Comparison of ENCODE assay signal across 16 cellular contexts in the genomic region with DNA sequence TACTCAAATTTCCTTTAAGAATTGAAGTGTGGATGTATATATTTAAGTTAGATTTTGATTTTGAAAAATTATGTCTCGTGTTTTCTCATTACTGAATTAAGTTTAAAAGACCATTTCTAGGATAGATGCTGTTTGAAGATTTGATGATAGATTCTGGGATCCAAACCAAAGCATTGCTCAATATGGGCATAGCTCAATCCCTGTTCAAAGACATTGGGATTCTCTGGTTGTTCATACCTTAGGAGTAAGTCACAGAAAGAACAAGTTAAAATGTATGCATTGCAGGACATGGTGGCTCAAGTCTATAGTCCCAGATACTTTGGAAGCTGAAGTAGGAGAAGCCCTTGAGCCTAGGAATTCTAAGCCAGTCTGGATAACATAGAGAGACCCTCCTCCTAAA.
DNase-seq lines count a peak whose midpoint lies in the region; ATAC-seq and TF ChIP-seq lines count a peak whose summit lies in the region.
"Had no signal": no experiment of that assay in that cellular context is flagged by ENCODE, and none has a peak within 500 bp of the region (broad histone marks: within the 10 kb centered on the region; RNA-seq: fewer than 3 reads in every experiment).

No MANE protein-coding gene starts in this region.

- H3K4me1 Mint-ChIP-seq in H9 = peaks cover 2 to 7% of the 10 kb centered on the region in 2 experiments
- H3K4me1 Mint-ChIP-seq: CD4-positive, CD25-positive, alpha-beta regulatory T cell; CD8-positive, alpha-beta memory T cell had no signal

- no peak overlapping the region for H2BK120ac ChIP-seq in H9 (ENCODE audit: low read depth, low read length, poor library complexity, severe bottlenecking)

- H4K91ac ChIP-seq in H9 (ENCODE audit: insufficient read length, low read depth, low read length) = no peak overlapping the region

- no peaks in the 10 kb centered on the region for H3K79me2 ChIP-seq in H9 (ENCODE audit: insufficient read depth, low read length)

- no peaks in the 10 kb centered on the region for H3K27me3 ChIP-seq in H9 (ENCODE audit: insufficient read depth, low read length)
- H3K27me3 ChIP-seq: BE2C had no signal

- no peak overlapping the region for H3K18ac ChIP-seq in H9 (ENCODE audit: insufficient read length, low read depth, low read length)

- no peak overlapping the region for H2BK5ac ChIP-seq in H9 (ENCODE audit: insufficient read length, low read length)

- no peak overlapping the region for H3K9ac ChIP-seq in H9 (ENCODE audit: extremely low read depth, insufficient read length, low read length)
- H3K9ac ChIP-seq: GM23248 had no signal

- H3K9me3 Mint-ChIP-seq in H9 = peaks cover 2 to 10% of the 10 kb centered on the region in 2 experiments

- H3K27me3 Mint-ChIP-seq in H9 (ENCODE audit: low read depth) = peaks cover 2% of the 10 kb centered on the region; the same call in 1 of the 2 replicates
- H3K27me3 Mint-ChIP-seq: CD4-positive, CD25-positive, alpha-beta regulatory T cell had no signal

- H3K23me2 ChIP-seq in H9 (ENCODE audit: insufficient read length, low read depth, low read length, poor library complexity, severe bottlenecking) = no peaks in the 10 kb centered on the region

- no peak overlapping the region for H4K8ac ChIP-seq in H9 (replicated peaks; ENCODE audit: insufficient read length, low read depth, low read length)

- H3K4me1 ChIP-seq in H9 (ENCODE audit: insufficient read depth, low read length) = no peaks in the 10 kb centered on the region
- H3K4me1 ChIP-seq: BE2C, Caco-2 had no signal

- intact Hi-C loops in cardiac septum (cut with DNase I) = no loop called here
- intact Hi-C loops in posterior vena cava (cut with DNase I) = no loop called here

- H3K27ac Mint-ChIP-seq in H9 = no peak overlapping the region
- H3K27ac Mint-ChIP-seq: CD4-positive, CD25-positive, alpha-beta regulatory T cell; CD8-positive, alpha-beta memory T cell had no signal

- no peak overlapping the region for H3T11ph ChIP-seq in H9 (ENCODE audit: low read length)

- DNase-seq in astrocyte of the hippocampus (ENCODE audit: low read depth, low spot score) = peak; percentile 11
- DNase-seq in choroid plexus epithelial cell (ENCODE audit: low read depth) = peak; percentile 0
- peak; percentile 18 for DNase-seq in fibroblast of villous mesenchyme (ENCODE audit: low read depth)
- no peak for DNase-seq in omental fat pad (ENCODE audit: low spot score)
- DNase-seq in cardiac septum (ENCODE audit: low spot score) = no peak
- DNase-seq in posterior vena cava (ENCODE audit: low spot score) = no peak
- no peak for DNase-seq in medulla oblongata (ENCODE audit: extremely low spot score)
- DNase-seq in H9 = no peak
- DNase-seq: ACHN; BE2C; C1 segment of cervical spinal cord; Caco-2; CD4-positive, CD25-positive, alpha-beta regulatory T cell; CD8-positive, alpha-beta memory T cell; GM23248; HCEC 1CT had no signal

- no peak overlapping the region for H3K23ac ChIP-seq in H9 (ENCODE audit: insufficient read length, low read depth, low read length)

- no peak overlapping the region for H2BK15ac ChIP-seq in H9 (ENCODE audit: low read depth, low read length)

- 100% methylated on average over 1 of the region's 1 CpG for WGBS in H9 (ENCODE audit: extremely low coverage, insufficient read length, low lambda C conversion rate)

- H3K36me3 Mint-ChIP-seq in H9 (ENCODE audit: insufficient read depth in 1 of 3, low read depth in 3 of 3) = peaks cover 2 to 6% (median 2%) of the 10 kb centered on the region in 3 experiments; a peak in 5 of 7 replicates
- H3K36me3 Mint-ChIP-seq: CD4-positive, CD25-positive, alpha-beta regulatory T cell; CD8-positive, alpha-beta memory T cell had no signal

- H3K56ac ChIP-seq in H9 (ENCODE audit: insufficient read length, low read depth, low read length) = no peak overlapping the region

- H3K9me3 ChIP-seq in H9 (ENCODE audit: control insufficient read depth, low read depth, low read length) = no peaks in the 10 kb centered on the region
- H3K9me3 ChIP-seq: BE2C, Caco-2 had no signal

- H3K4me3 Mint-ChIP-seq in H9 = no peak overlapping the region
- H3K4me3 Mint-ChIP-seq: CD4-positive, CD25-positive, alpha-beta regulatory T cell; CD8-positive, alpha-beta memory T cell had no signal

- no peaks in the 10 kb centered on the region for H4K20me1 ChIP-seq in H9 (ENCODE audit: control insufficient read depth, insufficient read depth, insufficient read length)

- H2AFZ ChIP-seq in H9 (ENCODE audit: low read length) = no peak overlapping the region
- H2AFZ ChIP-seq: GM23248 had no signal

- TF ChIP-seq CTCF in choroid plexus epithelial cell (conservative IDR thresholded peaks at IDR 0.05; ENCODE audit: low read depth, low read length) (no peak), fibroblast of villous mesenchyme (IDR thresholded peaks at IDR 0.05; ENCODE audit: insufficient read depth, low read depth, low read length) (no peak), omental fat pad (IDR thresholded peaks at IDR 0.05) (no peak), H9 (conservative IDR thresholded peaks at IDR 0.05) (no peak)

- no peak overlapping the region for H3K27ac ChIP-seq in H9 (ENCODE audit: insufficient read length, low read depth, low read length)
- H3K27ac ChIP-seq: GM23248 had no signal

- H2BK20ac ChIP-seq in H9 (ENCODE audit: low read depth, low read length, poor library complexity, severe bottlenecking) = no peak overlapping the region

- H3K4me2 ChIP-seq in H9 (ENCODE audit: insufficient read depth, insufficient read length, low read length) = no peak overlapping the region

- H2BK12ac ChIP-seq in H9 (ENCODE audit: insufficient read length, low read depth, low read length) = no peak overlapping the region

- no peaks in the 10 kb centered on the region for H3K79me1 ChIP-seq in H9 (ENCODE audit: insufficient read depth, low read depth, low read length, poor library complexity, severe bottlenecking)

- H4K5ac ChIP-seq in H9 (ENCODE audit: insufficient read length, low read depth, low read length) = no peak overlapping the region

- no peak overlapping the region for H3K4ac ChIP-seq in H9 (ENCODE audit: low read depth, low read length)

- no peak overlapping the region for H3K4me3 ChIP-seq in choroid plexus epithelial cell (ENCODE audit: low read depth, low read length)
- H3K4me3 ChIP-seq in fibroblast of villous mesenchyme (ENCODE audit: low read depth, low read length) = no peak overlapping the region
- H3K4me3 ChIP-seq: GM23248 had no signal

- H2AK5ac ChIP-seq in H9 (ENCODE audit: insufficient read length, low read length) = no peak overlapping the region

- ATAC-seq in omental fat pad (ENCODE audit: low FRiP score) = peak; percentile 75

- no peak overlapping the region for H3K14ac ChIP-seq in H9 (ENCODE audit: insufficient read depth, low read length)

Comparison
In these comparisons a context has a peak if more than half of its experiments do, and no peak if none do; other contexts are left out.
1. DNase-seq: peak in astrocyte of the hippocampus (single experiment), choroid plexus epithelial cell (single experiment) and fibroblast of villous mesenchyme (single experiment); none in omental fat pad (single experiment), cardiac septum (single experiment), posterior vena cava (single experiment), medulla oblongata (single experiment) and H9 (single experiment).